Comparison of ENCODE assay signal across 8 cellular contexts in genomic region chr7:135558337-135558767, GRCh38. TPM values are rescaled to one million over a fixed set of nuclear protein-coding genes. Genes with fewer than 3 reads are reported as not detected.
DNase-seq lines count a peak whose midpoint lies in the region; ATAC-seq and TF ChIP-seq lines count a peak whose summit lies in the region.

No MANE protein-coding gene starts in this region.

- no peak overlapping the region for H3K27ac Mint-ChIP-seq in activated T-cell treated with anti-CD3 and anti-CD28 coated beads, Interleukin-2, amount 50 U/mL, for 72 hours

- H3K4me2 ChIP-seq in DOHH2 (ENCODE audit: low read length) (peak overlapping the region; percentile 55), PC-9 (peak overlapping the region; percentile 97), neural cell (ENCODE audit: low read length) (peak overlapping the region; percentile 79)

- peaks cover 2 to 4% of the 10 kb centered on the region in 2 donors for H3K36me3 Mint-ChIP-seq in activated T-cell treated with anti-CD3 and anti-CD28 coated beads, Interleukin-2, amount 50 U/mL, for 72 hours (ENCODE audit: insufficient read depth in 2 of 2)

- TF ChIP-seq EP300 in Ishikawa (IDR thresholded peaks at IDR 0.05; ENCODE audit: borderline replicate concordance) (no peak), neural cell (conservative IDR thresholded peaks at IDR 0.05; ENCODE audit: poor library complexity, severe bottlenecking) (peak; percentile 8)

- H3K27me3 Mint-ChIP-seq in activated T-cell treated with anti-CD3 and anti-CD28 coated beads, Interleukin-2, amount 50 U/mL, for 72 hours (ENCODE audit: low read depth) = peaks cover 6% of the 10 kb centered on the region

- H3K9ac ChIP-seq in neural cell (ENCODE audit: low read length) = peak overlapping the region; percentile 86

- H3K79me2 ChIP-seq in DOHH2 (ENCODE audit: control insufficient read depth, low read length) = peaks cover 56% of the 10 kb centered on the region
- peaks cover 56% of the 10 kb centered on the region for H3K79me2 ChIP-seq in PC-9 (ENCODE audit: low read depth)
- peaks cover 36% of the 10 kb centered on the region for H3K79me2 ChIP-seq in neural cell (replicated peaks; ENCODE audit: insufficient read depth, low read length)

- peak; percentile 70 for DNase-seq in PC-9
- DNase-seq in activated T-cell treated with anti-CD3 and anti-CD28 coated beads, Interleukin-2, amount 50 U/mL, for 72 hours = peak; percentile 62 to 70
- DNase-seq in fibroblast of mammary gland (ENCODE audit: low read depth) = peak; percentile 66
- peak; percentile 41 for DNase-seq in stromal cell of bone marrow (ENCODE audit: low read depth)

- TF ChIP-seq RAD21 in Ishikawa (IDR thresholded peaks at IDR 0.05; ENCODE audit: low read depth) (peak; percentile 43; the same call in 1 of the 2 replicates), neural cell (conservative IDR thresholded peaks at IDR 0.05) (peak; percentile 78)

- H4K20me1 ChIP-seq in DOHH2 (ENCODE audit: control insufficient read depth, insufficient read depth, low read depth, low read length) (peaks cover 23% of the 10 kb centered on the region), PC-9 (ENCODE audit: insufficient read depth) (peaks cover 10% of the 10 kb centered on the region), neural cell (ENCODE audit: insufficient read depth) (no peaks in the 10 kb centered on the region)

- H3K4me3 ChIP-seq in DOHH2 (ENCODE audit: low read length) (peak overlapping the region; percentile 84), PC-9 (peak overlapping the region; percentile 85), fibroblast of mammary gland (ENCODE audit: control insufficient read depth, low read depth, low read length) (peak overlapping the region; percentile 100), neural cell (ENCODE audit: low read length) (peak overlapping the region; percentile 92)

- H2AFZ ChIP-seq in PC-9 = peak overlapping the region; percentile 93
- peak overlapping the region; percentile 95 for H2AFZ ChIP-seq in neural cell (ENCODE audit: low read depth, low read length)

- intact Hi-C loops in PC-9 (cut with micrococcal nuclease; ENCODE audit: unreplicated experiment) = loop anchor here (1.0 to 5.0 kb wide), 4 partner anchors 144 to 386 kb away; partner anchors contain the start of gene CYREN

- no peaks in the 10 kb centered on the region for H3K9me3 Mint-ChIP-seq in activated T-cell treated with anti-CD3 and anti-CD28 coated beads, Interleukin-2, amount 50 U/mL, for 72 hours

- peaks cover 34% of the 10 kb centered on the region for H3K4me1 Mint-ChIP-seq in activated T-cell treated with anti-CD3 and anti-CD28 coated beads, Interleukin-2, amount 50 U/mL, for 72 hours (ENCODE audit: low read depth)

- POLR2A ChIA-PET in PC-9 (lab: Charles Lee; ENCODE audit: unreplicated experiment) = interaction anchor here (0.6 kb wide), 1 partner anchor 69 kb away, joined by 4 read pairs; no protein-coding TSS in a partner anchor

- H3K27ac ChIP-seq in DOHH2 (ENCODE audit: low read depth, low read length) (peak overlapping the region; percentile 82), PC-9 (peak overlapping the region; percentile 91), neural cell (ENCODE audit: low read length) (peak overlapping the region; percentile 91)

- H3K9me3 ChIP-seq in DOHH2 (ENCODE audit: control insufficient read depth, insufficient read depth, low read length) (no peaks in the 10 kb centered on the region), PC-9 (ENCODE audit: insufficient read depth, low read depth) (no peaks in the 10 kb centered on the region), neural cell (ENCODE audit: low read length) (no peaks in the 10 kb centered on the region)

- no peak overlapping the region for H3K4me3 Mint-ChIP-seq in activated T-cell treated with anti-CD3 and anti-CD28 coated beads, Interleukin-2, amount 50 U/mL, for 72 hours

- no TSS peak for BruUV-seq in PC-9 (replicated peaks; lab: Mats Ljungman, UMichigan)

- H3K4me1 ChIP-seq in DOHH2 (ENCODE audit: control insufficient read depth, low read length) (peaks cover 37% of the 10 kb centered on the region), PC-9 (replicated peaks; ENCODE audit: insufficient read depth) (peaks cover 6% of the 10 kb centered on the region)

- peaks cover 29% of the 10 kb centered on the region for H3K36me3 ChIP-seq in DOHH2 (ENCODE audit: control insufficient read depth, low read length)
- H3K36me3 ChIP-seq in PC-9 (ENCODE audit: low read depth) = peaks cover 3% of the 10 kb centered on the region; the same call in 1 of the 2 replicates
- no peaks in the 10 kb centered on the region for H3K36me3 ChIP-seq in neural cell (ENCODE audit: insufficient read depth, low read length)

- H3K9me2 ChIP-seq in DOHH2 (replicated peaks; ENCODE audit: control insufficient read depth, low read length) = no peaks in the 10 kb centered on the region
- H3K9me2 ChIP-seq in PC-9 (ENCODE audit: insufficient read depth) = no peaks in the 10 kb centered on the region
- no peaks in the 10 kb centered on the region for H3K9me2 ChIP-seq in neural cell (ENCODE audit: insufficient read depth, low read length)

- peak; percentile 69 for ATAC-seq in GM21717 (IDR thresholded peaks at IDR 0.05; ENCODE audit: unreplicated experiment)
- peak; percentile 70 to 74 for ATAC-seq in activated T-cell treated with anti-CD3 and anti-CD28 coated beads, Interleukin-2, amount 50 U/mL, for 72 hours (replicated peaks in 1 of 2)

- H3F3A ChIP-seq in DOHH2 (ENCODE audit: control insufficient read depth, insufficient read depth) = peaks cover 6% of the 10 kb centered on the region; the same call in 1 of the 2 replicates
- peaks cover 15% of the 10 kb centered on the region for H3F3A ChIP-seq in PC-9 (ENCODE audit: insufficient read depth, low read depth)
- H3F3A ChIP-seq in neural cell (ENCODE audit: insufficient read depth, low read length, poor library complexity, severe bottlenecking) = peaks cover 9% of the 10 kb centered on the region

- H3K27me3 ChIP-seq in DOHH2 (ENCODE audit: control insufficient read depth, low read length) (no peaks in the 10 kb centered on the region), PC-9 (ENCODE audit: insufficient read depth, low read depth) (no peaks in the 10 kb centered on the region), neural cell (ENCODE audit: insufficient read depth, low read depth, low read length) (no peaks in the 10 kb centered on the region)

- TF ChIP-seq CTCF in DOHH2 (IDR thresholded peaks at IDR 0.05; ENCODE audit: low read depth, low read length, poor library complexity, severe bottlenecking) (peak; percentile 93), PC-9 (conservative IDR thresholded peaks at IDR 0.05) (peak; percentile 70), fibroblast of mammary gland (conservative IDR thresholded peaks at IDR 0.05; ENCODE audit: control insufficient read depth, insufficient read depth, low read depth, low read length) (peak; percentile 63), neural cell (IDR thresholded peaks at IDR 0.05; ENCODE audit: poor library complexity, severe bottlenecking) (peak; percentile 81)

- CTCF ChIA-PET in PC-9 (lab: Charles Lee) = interaction anchor here (0.6 kb wide), 1 partner anchor 198 kb away, joined by 6 read pairs; no protein-coding TSS in a partner anchor

TF ChIP-seq in Ishikawa, 13 proteins besides CTCF, POLR2A, EP300 and RAD21 (continues in another document):
- no peak for TF ChIP-seq YY1 (IDR thresholded peaks at IDR 0.05; ENCODE audit: low read depth)

TF ChIP-seq in neural cell, 6 proteins besides CTCF, POLR2A, EP300 and RAD21:
- TF ChIP-seq EZH2 (IDR thresholded peaks at IDR 0.05; ENCODE audit: borderline replicate concordance, insufficient read depth, low read length, poor library complexity, severe bottlenecking) = no peak
- TF ChIP-seq SMC3 (conservative IDR thresholded peaks at IDR 0.05; ENCODE audit: poor library complexity) = peak; percentile 86
TF ChIP-seq in neural cell: peak in this region for 1.

RNA-seq across cellular contexts. Expression of gene NUP205, which starts 0.6 kb away (rescaled TPM):
- total RNA-seq in PC-9 (2021) = 75.4 and 108 TPM in 2 replicates
- 10 to 100 TPM; 76.6 to 79.8 TPM for total RNA-seq in activated T-cell treated with anti-CD3 and anti-CD28 coated beads, Interleukin-2, amount 50 U/mL, for 72 hours
- 32.3 and 35.4 TPM in 2 replicates for polyA plus RNA-seq in neural cell
- 63.9 and 67.4 TPM in 2 replicates for polyA minus RNA-seq in neural cell

RNA-seq across cellular contexts. Expression of gene CNOT4, which starts 48.5 kb away (rescaled TPM):
- 22.8 and 25.8 TPM in 2 replicates for total RNA-seq in PC-9 (2021)
- total RNA-seq in activated T-cell treated with anti-CD3 and anti-CD28 coated beads, Interleukin-2, amount 50 U/mL, for 72 hours = 10 to 100 TPM; 25.2 to 25.9 TPM
- polyA plus RNA-seq in neural cell = 6.4 and 7.1 TPM in 2 replicates
- 32.4 and 40.7 TPM in 2 replicates for polyA minus RNA-seq in neural cell

Comparison
In these comparisons a context has a peak if more than half of its experiments do, and no peak if none do; other contexts are left out.
1. Peak in every context shown above with its lines: DNase-seq, ATAC-seq, H3K4me3 ChIP-seq and H3K27ac ChIP-seq.